ENCODE assay signal across 8 cellular contexts in genomic region chr12:27523642-27524488, GRCh38. TPM values are rescaled to one million over a fixed set of nuclear protein-coding genes. Genes with fewer than 3 reads are reported as not detected.
DNase-seq lines count a peak whose midpoint lies in the region; ATAC-seq, FAIRE-seq and TF ChIP-seq lines count a peak whose summit lies in the region.

TSS of gene PPFIBP1 (plus strand) at chr12:27524206. CDS start at chr12:27633397, 109,191 bp downstream.

- peak; percentile 43 for TF ChIP-seq CTCF in BJ (IDR thresholded peaks at IDR 0.05; ENCODE audit: insufficient read depth, low read depth, low read length)

- FAIRE-seq in GM19239 (lab: Jason Lieb, UNC) (peak; percentile 96), colon (lab: Jason Lieb, UNC) (peak; percentile 47)

- POLR2A ChIA-PET in BJ (lab: Charles Lee) = interaction anchor here (0.6 to 1.5 kb wide), 2 partner anchors 10 to 18 kb away, joined by 3 read pairs; no protein-coding TSS in a partner anchor

- DNase-seq in BJ (ENCODE audit: low read depth) (peak; percentile 95), GM19239 (ENCODE audit: insufficient read length, low spot score) (peak; percentile 84), NCI-H526 (lab: John Stamatoyannopoulos, UW) (peak; percentile 97 to 98), kidney tubule cell (ENCODE audit: low spot score) (peak; percentile 99)
- DNase-seq in activated CD4-positive, alpha-beta T cell treated with anti-CD3 and anti-CD28 coated beads for 48 hours = peak; percentile 99
- peak; percentile 95 to 99 (median 98) for DNase-seq in stimulated activated CD4-positive, alpha-beta T cell treated with anti-CD3 and anti-CD28 coated beads, Interleukin-1b, Interleukin-23, amount 100 ng/mL, for 24 hours (ENCODE audit: low read depth in 4 of 4, low spot score in 1 of 4)

- no peaks in the 10 kb centered on the region for H3K36me3 ChIP-seq in BJ (ENCODE audit: control insufficient read depth, insufficient read depth, low read length)

- peak within 1 kb of the TSS; percentile 88 for H3K4me3 ChIP-seq in BJ (ENCODE audit: low read depth, low read length)

- ATAC-seq in HG03457 (IDR thresholded peaks at IDR 0.05; ENCODE audit: unreplicated experiment) = peak; percentile 91

- no peaks in the 10 kb centered on the region for H3K27me3 ChIP-seq in BJ (ENCODE audit: control insufficient read depth, insufficient read depth, low read length)

- CTCF ChIA-PET in BJ (lab: Yijun Ruan, JAX) = interaction anchor here (0.6 to 2.5 kb wide), 15 partner anchors 9 to 131 kb away, joined by 3 to 14 read pairs (median 4); no protein-coding TSS in a partner anchor

RNA-seq across cellular contexts. Expression of gene PPFIBP1, which starts in this region (rescaled TPM):
- 47.5 and 67.4 TPM in 2 replicates for polyA plus RNA-seq in BJ (2011; rRNA removed)
- polyA minus RNA-seq in BJ (2011; rRNA and poly(A)+ RNA removed) = 83.0 and 93.0 TPM in 2 replicates

Comparison
In these comparisons a context has a peak if more than half of its experiments do, and no peak if none do; other contexts are left out.
1. Peak in every context shown above with its lines: DNase-seq, ATAC-seq and H3K4me3 ChIP-seq.